In genomic region chr3:36908647-36909180, GRCh38 we compare ENCODE assay signal across 2 cellular contexts.
TF ChIP-seq lines count a peak whose summit lies in the region.

No MANE protein-coding gene starts in this region.

TF ChIP-seq in K562, 482 proteins besides CTCF, POLR2A, EP300 and RAD21 (continued from another document and continues in another):
- TF ChIP-seq FOXJ2 (tag; IDR thresholded peaks at IDR 0.05) (no peak), MXI1 (IDR thresholded peaks at IDR 0.05; ENCODE audit: low read depth, low read length) (no peak), SETDB1 (IDR thresholded peaks at IDR 0.05; ENCODE audit: low read length) (no peak), ZFX (CRISPR knock-in tag; IDR thresholded peaks at IDR 0.05) (peak; percentile 24; the same call in 1 of the 2 replicates), EHMT2 (IDR thresholded peaks at IDR 0.05) (no peak), VEZF1 (CRISPR knock-in tag; IDR thresholded peaks at IDR 0.05) (no peak), MLLT1 (IDR thresholded peaks at IDR 0.05) (no peak), E2F5 (CRISPR knock-in tag; IDR thresholded peaks at IDR 0.05) (peak; percentile 51; the same call in 1 of the 2 replicates), NBN (IDR thresholded peaks at IDR 0.05; ENCODE audit: low read depth) (no peak), REST (CRISPR knock-in tag; IDR thresholded peaks at IDR 0.05; ENCODE audit: low read depth) (no peak), LCOR (CRISPR knock-in tag; IDR thresholded peaks at IDR 0.05) (no peak)

TF ChIP-seq in GM23338, 12 proteins besides CTCF, POLR2A, EP300 and RAD21 (continued from another document):
- TF ChIP-seq POLR2AphosphoS5 (IDR thresholded peaks at IDR 0.05; ENCODE audit: low read depth) (no peak), EZH2 (IDR thresholded peaks at IDR 0.05; ENCODE audit: low read depth, unreplicated experiment) (no peak), ZNF331 (CRISPR knock-in tag; IDR thresholded peaks at IDR 0.05; ENCODE audit: low read depth) (no peak), REST (IDR thresholded peaks at IDR 0.05; ENCODE audit: unreplicated experiment) (no peak), CREB1 (CRISPR knock-in tag; IDR thresholded peaks at IDR 0.05; ENCODE audit: low read depth) (no peak), ETS1 (IDR thresholded peaks at IDR 0.05) (no peak), ZNF462 (CRISPR knock-in tag; IDR thresholded peaks at IDR 0.05) (no peak), STAT1 (IDR thresholded peaks at IDR 0.05; ENCODE audit: unreplicated experiment) (no peak), ZNF114 (CRISPR knock-in tag; IDR thresholded peaks at IDR 0.05) (no peak), JUNB (IDR thresholded peaks at IDR 0.05; ENCODE audit: unreplicated experiment) (no peak)
